In genomic region chr7:140230517-140230861, GRCh38 we compare ENCODE assay signal across 8 cellular contexts. TPM values are rescaled to one million over a fixed set of nuclear protein-coding genes. Genes with fewer than 3 reads are reported as not detected.
DNase-seq lines count a peak whose midpoint lies in the region; ATAC-seq, FAIRE-seq and TF ChIP-seq lines count a peak whose summit lies in the region.

No MANE protein-coding gene starts in this region.

- H3K36me3 ChIP-seq in astrocyte (ENCODE audit: insufficient read depth, low read length) (no peaks in the 10 kb centered on the region), kidney epithelial cell (ENCODE audit: control insufficient read depth, insufficient read depth, low read length) (no peaks in the 10 kb centered on the region)

- H3K4me2 ChIP-seq in astrocyte (ENCODE audit: low read length) = peak overlapping the region; percentile 97

- peaks cover 43% of the 10 kb centered on the region for H3K27me3 Mint-ChIP-seq in astrocyte (ENCODE audit: low read depth, unreplicated experiment)

- no peaks in the 10 kb centered on the region for H4K20me1 ChIP-seq in astrocyte (ENCODE audit: insufficient read depth, low read length)

- no peaks in the 10 kb centered on the region for H3K4me1 Mint-ChIP-seq in astrocyte (ENCODE audit: low read depth, unreplicated experiment)

- peak overlapping the region; percentile 89 for H2AFZ ChIP-seq in astrocyte (ENCODE audit: low read depth, low read length)

- CTCF ChIA-PET in RWPE1 (lab: Yijun Ruan, JAX) = no interaction called here

- H3K27me3 ChIP-seq in astrocyte (ENCODE audit: insufficient read depth, low read length) = peaks cover 25% of the 10 kb centered on the region
- H3K27me3 ChIP-seq in kidney epithelial cell (ENCODE audit: control insufficient read depth, insufficient read depth, low read length) = peaks cover 16% of the 10 kb centered on the region

- peak; percentile 42 for ATAC-seq in GM21381 (IDR thresholded peaks at IDR 0.05; ENCODE audit: unreplicated experiment)

- peak overlapping the region; percentile 63 for H3K4me3 ChIP-seq in astrocyte (ENCODE audit: insufficient read depth, low read depth, low read length)
- peak overlapping the region; percentile 33 for H3K4me3 ChIP-seq in kidney epithelial cell (ENCODE audit: low read depth, low read length)

- DNase-seq in SW480 (ENCODE audit: low spot score) (peak; percentile 71), astrocyte (ENCODE audit: low read depth) (no peak), kidney epithelial cell (ENCODE audit: low read depth) (no peak), GM19238 (ENCODE audit: insufficient read length, low spot score) (no peak), RWPE1 (ENCODE audit: low spot score) (no peak), NCI-H510A treated with DMSO at 0.1 percent for 48 hours (lab: John Stamatoyannopoulos, UW) (no peak)
- peak; percentile 70 to 78 for DNase-seq in stimulated activated CD4-positive, alpha-beta T cell treated with anti-CD3 and anti-CD28 coated beads, Interleukin-2, amount 100 ng/mL, for 48 hours

- TF ChIP-seq CTCF in astrocyte (IDR thresholded peaks at IDR 0.05; ENCODE audit: insufficient read depth, low read depth, low read length) (no peak), kidney epithelial cell (IDR thresholded peaks at IDR 0.05; ENCODE audit: insufficient read depth, low read length, poor library complexity, severe bottlenecking) (no peak), RWPE1 (conservative IDR thresholded peaks at IDR 0.05; ENCODE audit: low read depth) (no peak)

- no peaks in the 10 kb centered on the region for H3K79me2 ChIP-seq in astrocyte (ENCODE audit: insufficient read depth, low read length)

- no peak for FAIRE-seq in astrocyte (lab: Jason Lieb, UNC)

- H3K9me3 Mint-ChIP-seq in astrocyte (ENCODE audit: unreplicated experiment) = no peaks in the 10 kb centered on the region

- H3K27ac ChIP-seq in astrocyte (ENCODE audit: low read depth, low read length) (no peak overlapping the region), RWPE1 (no peak overlapping the region)

- H3K4me3 Mint-ChIP-seq in astrocyte (ENCODE audit: unreplicated experiment) = peak overlapping the region; percentile 88

- no peak overlapping the region for H3K9ac ChIP-seq in astrocyte (ENCODE audit: low read length)

- POLR2A ChIA-PET in RWPE1 (lab: Yijun Ruan, JAX; ENCODE audit: low non-redundant PET) = no interaction called here

- H3K4me1 ChIP-seq in astrocyte (ENCODE audit: insufficient read depth, low read length) = peaks cover 7% of the 10 kb centered on the region

- H3K27ac Mint-ChIP-seq in astrocyte (ENCODE audit: unreplicated experiment) = no peak overlapping the region

- no peaks in the 10 kb centered on the region for H3K9me3 ChIP-seq in astrocyte (ENCODE audit: insufficient read depth, low read depth, low read length)

- H3K36me3 Mint-ChIP-seq in astrocyte (ENCODE audit: low read depth, unreplicated experiment) = no peaks in the 10 kb centered on the region

RNA-seq across cellular contexts. Expression of gene KDM7A, which starts 53.7 kb away (rescaled TPM):
- total RNA-seq in astrocyte (4.9 and 5.4 TPM in 2 replicates), kidney epithelial cell (9.7 and 11.5 TPM in 2 replicates)

Comparison
In these comparisons a context has a peak if more than half of its experiments do, and no peak if none do; other contexts are left out.
1. DNase-seq: peak in SW480 (single experiment) and stimulated activated CD4-positive, alpha-beta T cell treated with anti-CD3 and anti-CD28 coated beads, Interleukin-2, amount 100 ng/mL, for 48 hours (2 of 2); none in astrocyte (single experiment), kidney epithelial cell (single experiment), GM19238 (single experiment), RWPE1 (single experiment) and NCI-H510A treated with DMSO at 0.1 percent for 48 hours (single experiment).